Comparison of ENCODE assay signal across 35 cellular contexts in genomic region chr10:131799429-131799828, GRCh38.
"Had no signal": no experiment of that assay in that cellular context is flagged by ENCODE, and none has a peak within 500 bp of the region (broad histone marks: within the 10 kb centered on the region; RNA-seq: fewer than 3 reads in every experiment).

No MANE protein-coding gene starts in this region.

- H3K4me1 Mint-ChIP-seq: activated CD4-positive, alpha-beta memory T cell treated with anti-CD3 and anti-CD28 coated beads, Interleukin-2, amount 10 ng/mL, durations not matched to agents 7 days and 5 days; activated CD4-positive, alpha-beta T cell treated with anti-CD3 and anti-CD28 coated beads for 36 hours; activated CD4-positive, alpha-beta T cell treated with anti-CD3 and anti-CD28 coated beads, Interleukin-2, amount 10 ng/mL, durations not matched to agents 7 days and 5 days; activated CD8-positive, alpha-beta memory T cell treated with anti-CD3 and anti-CD28 coated beads, Interleukin-2, amount 10 ng/mL, durations not matched to agents 7 days and 5 days; activated naive CD4-positive, alpha-beta T cell treated with anti-CD3 and anti-CD28 coated beads, Interleukin-2, amount 10 ng/mL, durations not matched to agents 7 days and 5 days; activated naive CD4-positive, alpha-beta T cell treated with anti-CD3 and anti-CD28 coated beads, Interleukin-2, amount 50 U/mL, for 24 hours; activated naive CD8-positive, alpha-beta T cell treated with anti-CD3 and anti-CD28 coated beads, Interleukin-2, amount 10 ng/mL, durations not matched to agents 7 days and 5 days; activated naive CD8-positive, alpha-beta T cell treated with anti-CD3 and anti-CD28 coated beads, Interleukin-2, amount 50 U/mL, for 24 hours had no signal

- H3K27me3 ChIP-seq: ascending aorta, brain microvascular endothelial cell, breast epithelium had no signal

- H3K4me1 ChIP-seq: ascending aorta, breast epithelium had no signal

- H3K4me3 Mint-ChIP-seq: activated CD4-positive, alpha-beta memory T cell treated with anti-CD3 and anti-CD28 coated beads, Interleukin-2, amount 10 ng/mL, durations not matched to agents 7 days and 5 days; activated CD4-positive, alpha-beta T cell treated with anti-CD3 and anti-CD28 coated beads for 36 hours; activated CD4-positive, alpha-beta T cell treated with anti-CD3 and anti-CD28 coated beads, Interleukin-2, amount 10 ng/mL, durations not matched to agents 7 days and 5 days; activated CD8-positive, alpha-beta memory T cell treated with anti-CD3 and anti-CD28 coated beads, Interleukin-2, amount 10 ng/mL, durations not matched to agents 7 days and 5 days; activated CD8-positive, alpha-beta T cell treated with anti-CD3 and anti-CD28 coated beads, Interleukin-2, amount 10 ng/mL, durations not matched to agents 7 days and 5 days; activated naive CD4-positive, alpha-beta T cell treated with anti-CD3 and anti-CD28 coated beads, Interleukin-2, amount 10 ng/mL, durations not matched to agents 7 days and 5 days; activated naive CD4-positive, alpha-beta T cell treated with anti-CD3 and anti-CD28 coated beads, Interleukin-2, amount 50 U/mL, for 24 hours; activated naive CD8-positive, alpha-beta T cell; activated naive CD8-positive, alpha-beta T cell treated with anti-CD3 and anti-CD28 coated beads, Interleukin-2, amount 10 ng/mL, durations not matched to agents 7 days and 5 days; activated naive CD8-positive, alpha-beta T cell treated with anti-CD3 and anti-CD28 coated beads, Interleukin-2, amount 50 U/mL, for 24 hours; activated T-cell treated with anti-CD3 and anti-CD28 coated beads, Interleukin-2, amount 50 U/mL, for 24 hours; T-helper 1 cell treated with Interleukin-12 subunit alpha and Interleukin-12 subunit beta and Interleukin-4 antibody, amounts not matched to agents 30 μg/mL and 1 μg/mL, for 36 hours; T-helper 2 cell treated with Interferon-gamma antibody and Interleukin-4, amounts not matched to agents 5 μg/mL and 100 μg/mL, for 36 hours had no signal

- H3K27ac Mint-ChIP-seq: activated CD4-positive, alpha-beta memory T cell treated with anti-CD3 and anti-CD28 coated beads, Interleukin-2, amount 10 ng/mL, durations not matched to agents 7 days and 5 days; activated CD4-positive, alpha-beta T cell treated with anti-CD3 and anti-CD28 coated beads for 36 hours; activated CD4-positive, alpha-beta T cell treated with anti-CD3 and anti-CD28 coated beads, Interleukin-2, amount 10 ng/mL, durations not matched to agents 7 days and 5 days; activated CD8-positive, alpha-beta memory T cell treated with anti-CD3 and anti-CD28 coated beads, Interleukin-2, amount 10 ng/mL, durations not matched to agents 7 days and 5 days; activated CD8-positive, alpha-beta T cell treated with anti-CD3 and anti-CD28 coated beads, Interleukin-2, amount 10 ng/mL, durations not matched to agents 7 days and 5 days; activated naive CD4-positive, alpha-beta T cell treated with anti-CD3 and anti-CD28 coated beads, Interleukin-2, amount 10 ng/mL, durations not matched to agents 7 days and 5 days; activated naive CD4-positive, alpha-beta T cell treated with anti-CD3 and anti-CD28 coated beads, Interleukin-2, amount 50 U/mL, for 24 hours; activated naive CD8-positive, alpha-beta T cell; activated naive CD8-positive, alpha-beta T cell treated with anti-CD3 and anti-CD28 coated beads, Interleukin-2, amount 10 ng/mL, durations not matched to agents 7 days and 5 days; activated naive CD8-positive, alpha-beta T cell treated with anti-CD3 and anti-CD28 coated beads, Interleukin-2, amount 50 U/mL, for 24 hours; activated T-cell treated with anti-CD3 and anti-CD28 coated beads, Interleukin-2, amount 50 U/mL, for 24 hours; activated T-helper 2 cell treated with anti-CD3 and anti-CD28 coated beads, Interferon-gamma antibody, Interleukin-2, Interleukin-4, amounts not matched to agents 10 μg/mL and 5 μg/mL and 100 μg/mL, durations not matched to agents 14 hours and 24 hours and 36 hours; T-helper 1 cell treated with Interleukin-12 subunit alpha and Interleukin-12 subunit beta and Interleukin-4 antibody, amounts not matched to agents 30 μg/mL and 1 μg/mL, for 36 hours; T-helper 2 cell treated with Interferon-gamma antibody and Interleukin-4, amounts not matched to agents 5 μg/mL and 100 μg/mL, for 36 hours had no signal

- H3K27ac ChIP-seq: ascending aorta, brain microvascular endothelial cell, breast epithelium, VCaP had no signal

- H3K4me3 ChIP-seq: ascending aorta, breast epithelium had no signal

- H3K36me3 ChIP-seq: ascending aorta, brain microvascular endothelial cell, breast epithelium had no signal

- H3K36me3 Mint-ChIP-seq: activated CD8-positive, alpha-beta memory T cell treated with anti-CD3 and anti-CD28 coated beads, Interleukin-2, amount 10 ng/mL, durations not matched to agents 7 days and 5 days; activated naive CD4-positive, alpha-beta T cell treated with anti-CD3 and anti-CD28 coated beads, Interleukin-2, amount 10 ng/mL, durations not matched to agents 7 days and 5 days; activated naive CD8-positive, alpha-beta T cell treated with anti-CD3 and anti-CD28 coated beads, Interleukin-2, amount 10 ng/mL, durations not matched to agents 7 days and 5 days had no signal

- H3K27me3 Mint-ChIP-seq: activated CD8-positive, alpha-beta memory T cell treated with anti-CD3 and anti-CD28 coated beads, Interleukin-2, amount 10 ng/mL, durations not matched to agents 7 days and 5 days; activated naive CD4-positive, alpha-beta T cell treated with anti-CD3 and anti-CD28 coated beads, Interleukin-2, amount 10 ng/mL, durations not matched to agents 7 days and 5 days had no signal

- DNase-seq: activated CD4-positive, alpha-beta memory T cell treated with anti-CD3 and anti-CD28 coated beads, Interleukin-2, amount 10 ng/mL, durations not matched to agents 7 days and 5 days; activated CD4-positive, alpha-beta T cell treated with anti-CD3 and anti-CD28 coated beads for 1 hour; activated CD4-positive, alpha-beta T cell treated with anti-CD3 and anti-CD28 coated beads for 36 hours; activated CD4-positive, alpha-beta T cell treated with anti-CD3 and anti-CD28 coated beads for 48 hours; activated CD4-positive, alpha-beta T cell treated with anti-CD3 and anti-CD28 coated beads, Interleukin-2, amount 10 ng/mL, durations not matched to agents 7 days and 5 days; activated CD4-positive, alpha-beta T cell treated with anti-CD3 and anti-CD28 coated beads, Interleukin-2, amount 50 U/mL, for 48 hours; activated CD4-positive, CD25-positive, alpha-beta regulatory T cell; activated CD8-positive, alpha-beta memory T cell treated with anti-CD3 and anti-CD28 coated beads for 24 hours; activated CD8-positive, alpha-beta memory T cell treated with anti-CD3 and anti-CD28 coated beads, Interleukin-2, amount 10 ng/mL, durations not matched to agents 7 days and 5 days; activated CD8-positive, alpha-beta memory T cell treated with anti-CD3 and anti-CD28 coated beads, Interleukin-2, amount 50 U/mL, for 48 hours; activated CD8-positive, alpha-beta T cell treated with anti-CD3 and anti-CD28 coated beads, Interleukin-2, amount 10 ng/mL, durations not matched to agents 7 days and 5 days; activated effector memory CD4-positive, alpha-beta T cell treated with Interleukin-2 at 50 U/mL for 16 hours; activated gamma-delta T cell; activated naive CD4-positive, alpha-beta T cell treated with anti-CD3 and anti-CD28 coated beads, Interleukin-2, amount 10 ng/mL, durations not matched to agents 7 days and 5 days; activated naive CD4-positive, alpha-beta T cell treated with Interleukin-2 at 50 U/mL for 16 hours; activated naive CD8-positive, alpha-beta T cell treated with anti-CD3 and anti-CD28 coated beads, Interleukin-2, amount 10 ng/mL, durations not matched to agents 7 days and 5 days; activated naive CD8-positive, alpha-beta T cell treated with anti-CD3 and anti-CD28 coated beads, Interleukin-2, amount 50 U/mL, for 24 hours; activated T-cell treated with anti-CD3 and anti-CD28 coated beads, Interleukin-2, amount 50 U/mL, for 24 hours; activated T-cell treated with anti-CD3 and anti-CD28 coated beads, Interleukin-2, amount 50 U/mL, for 48 hours; amygdala; anterior cingulate cortex; brain microvascular endothelial cell; central memory CD4-positive, alpha-beta T cell; T-helper 1 cell; T-helper 2 cell; T-helper 9 cell had no signal

- ATAC-seq: activated CD4-positive, alpha-beta T cell treated with anti-CD3 and anti-CD28 coated beads for 36 hours; activated CD4-positive, CD25-positive, alpha-beta regulatory T cell treated with anti-CD3 and anti-CD28 coated beads, Interleukin-2, amount 50 U/mL, for 24 hours; activated CD8-positive, alpha-beta memory T cell treated with anti-CD3 and anti-CD28 coated beads, Interleukin-2, amount 10 ng/mL, durations not matched to agents 7 days and 5 days; activated CD8-positive, alpha-beta T cell treated with anti-CD3 and anti-CD28 coated beads, Interleukin-2, amount 10 ng/mL, durations not matched to agents 7 days and 5 days; activated naive CD8-positive, alpha-beta T cell treated with anti-CD3 and anti-CD28 coated beads, Interleukin-2, amount 50 U/mL, for 24 hours had no signal
